In genomic region chr2:119283873-119284331, GRCh38 we compare ENCODE assay signal across 8 cellular contexts.
DNase-seq lines count a peak whose midpoint lies in the region; ATAC-seq, FAIRE-seq and TF ChIP-seq lines count a peak whose summit lies in the region.

No MANE protein-coding gene starts in this region.

- no peaks in the 10 kb centered on the region for H3K4me1 ChIP-seq in H1 (replicated peaks in 1 of 4; ENCODE audit: control insufficient read depth in 3 of 4, insufficient read depth in 4 of 4, low read length in 3 of 4)

- H3K4me3 ChIP-seq in AG10803 (ENCODE audit: low read length) (peak overlapping the region; percentile 26), NB4 (ENCODE audit: low read depth, low read length) (no peak overlapping the region), H1 (ENCODE audit: extremely low read depth in 1 of 4, insufficient read depth in 2 of 4, low read depth in 3 of 4, low read length in 4 of 4) (no peak overlapping the region)

- H3K27ac Mint-ChIP-seq in activated CD4-positive, alpha-beta memory T cell treated with anti-CD3 and anti-CD28 coated beads for 36 hours = no peak overlapping the region

- TF ChIP-seq POLR2A in NB4 (IDR thresholded peaks at IDR 0.05; ENCODE audit: extremely low read depth, insufficient read length) (no peak), H1 (IDR thresholded peaks at IDR 0.05; ENCODE audit: control extremely low read depth in 1 of 2, low read depth in 2 of 2, low read length in 2 of 2) (no peak)

- peaks cover 0 to 2% of the 10 kb centered on the region in 2 experiments for H4K20me1 ChIP-seq in H1 (replicated peaks in 1 of 2; ENCODE audit: control insufficient read depth in 1 of 2, insufficient read depth in 2 of 2, low read length in 2 of 2)

- WGBS in H1 (ENCODE audit: extremely low coverage in 1 of 2, insufficient coverage in 1 of 2, insufficient read length in 1 of 2, insufficient replicate concordance in 2 of 2, low coverage in 1 of 2, low lambda C conversion rate in 2 of 2, missing lambda C conversion rate in 1 of 2), 2 experiments = 90% methylated on average over 10 of the region's 10 CpGs; no CpG with 5 or more reads in 1 of the 2 experiments

- H3K27ac ChIP-seq in H1 (ENCODE audit: low read depth, low read length) = no peak overlapping the region

- no peak overlapping the region for H3K9ac ChIP-seq in H1 (replicated peaks in 1 of 4; ENCODE audit: extremely low read depth in 1 of 4, low read depth in 3 of 4, low read length in 3 of 4)

- H2AFZ ChIP-seq in H1 (ENCODE audit: low read length) = no peak overlapping the region

- no peak overlapping the region for H2AK5ac ChIP-seq in H1 (ENCODE audit: low read depth, low read length)

- no peaks in the 10 kb centered on the region for H3K27me3 ChIP-seq in H1 (replicated peaks in 1 of 4; ENCODE audit: control insufficient read depth in 3 of 4, extremely low read depth in 1 of 4, insufficient read depth in 3 of 4, low read length in 3 of 4)

- TF ChIP-seq RAD21 in H1 (IDR thresholded peaks at IDR 0.05 in 1 of 2, conservative IDR thresholded peaks at IDR 0.05 in 1 of 2; ENCODE audit: low read depth in 2 of 2, low read length in 2 of 2) = no peak

- 0 out of 2 replicates have a peak overlapping the region, but pooled peaks have one; percentile 81 for H2BK15ac ChIP-seq in H1 (ENCODE audit: low read length)

- no peak for ATAC-seq in GM21619 (IDR thresholded peaks at IDR 0.05; ENCODE audit: unreplicated experiment)

- H4K5ac ChIP-seq in H1 (ENCODE audit: insufficient read length, low read depth, low read length) = no peak overlapping the region

- H3K9me3 Mint-ChIP-seq in activated CD4-positive, alpha-beta memory T cell treated with anti-CD3 and anti-CD28 coated beads for 36 hours = no peaks in the 10 kb centered on the region

- H3K56ac ChIP-seq in H1 (replicated peaks; ENCODE audit: insufficient read length, low read depth, low read length) = no peak overlapping the region

- no peaks in the 10 kb centered on the region for H3K36me3 Mint-ChIP-seq in activated CD4-positive, alpha-beta memory T cell treated with anti-CD3 and anti-CD28 coated beads for 36 hours

- POLR2A ChIA-PET in H1 (lab: Charles Lee; ENCODE audit: partially characterized antibody) = no interaction called here
- POLR2A ChIA-PET in activated CD4-positive, alpha-beta memory T cell treated with anti-CD3 and anti-CD28 coated beads for 36 hours (lab: Charles Lee) = no interaction called here

- CTCF ChIA-PET in H1 (lab: Charles Lee; ENCODE audit: partially characterized antibody) = interaction anchor here (1.1 to 1.5 kb wide), 2 partner anchors 15 to 39 kb away, joined by 3 to 4 read pairs; no protein-coding TSS in a partner anchor
- CTCF ChIA-PET in activated CD4-positive, alpha-beta memory T cell treated with anti-CD3 and anti-CD28 coated beads for 36 hours (lab: Charles Lee) = no interaction called here

- H2BK120ac ChIP-seq in H1 (replicated peaks; ENCODE audit: low read depth, low read length) = no peak overlapping the region

- no peak overlapping the region for H3K23ac ChIP-seq in H1 (ENCODE audit: insufficient read length)

- no peaks in the 10 kb centered on the region for H3K79me2 ChIP-seq in H1 (ENCODE audit: control insufficient read depth in 1 of 2, insufficient read depth in 2 of 2, low read length in 2 of 2)

- no peak overlapping the region for H2BK5ac ChIP-seq in H1 (ENCODE audit: low read depth, low read length)

- H3K79me1 ChIP-seq in H1 (ENCODE audit: low read depth, low read length) = no peaks in the 10 kb centered on the region

- H3K36me3 ChIP-seq in H1 (ENCODE audit: control insufficient read depth in 2 of 4, insufficient read depth in 4 of 4, low read length in 3 of 4) = no peaks in the 10 kb centered on the region

- no peak overlapping the region for H3K14ac ChIP-seq in H1 (ENCODE audit: insufficient read length)

- H2BK12ac ChIP-seq in H1 (ENCODE audit: low read depth, low read length) = peak overlapping the region; percentile 75; the same call in 1 of the 2 replicates

- no peaks in the 10 kb centered on the region for H3K4me1 Mint-ChIP-seq in activated CD4-positive, alpha-beta memory T cell treated with anti-CD3 and anti-CD28 coated beads for 36 hours (ENCODE audit: low read depth)

- H3K4ac ChIP-seq in H1 (replicated peaks; ENCODE audit: insufficient read length, low read depth, low read length) = no peak overlapping the region

- H3K18ac ChIP-seq in H1 (ENCODE audit: extremely low read depth, low read length) = no peak overlapping the region

- TF ChIP-seq CTCF in AG10803 (conservative IDR thresholded peaks at IDR 0.05; ENCODE audit: low read length) (no peak), NB4 (IDR thresholded peaks at IDR 0.05; ENCODE audit: low read depth, low read length) (no peak), H1 (IDR thresholded peaks at IDR 0.05; ENCODE audit: control extremely low read depth in 1 of 3, insufficient read depth in 1 of 3, low read depth in 1 of 3, low read length in 3 of 3) (no peak)

- peak overlapping the region; percentile 46 for H4K91ac ChIP-seq in H1 (replicated peaks; ENCODE audit: insufficient read length, low read length)

- no peaks in the 10 kb centered on the region for H3K9me3 ChIP-seq in H1 (ENCODE audit: insufficient read depth in 2 of 2, low read depth in 1 of 2, low read length in 1 of 2)

- FAIRE-seq in H1 (lab: Jason Lieb, UNC) = no peak

- H3K4me3 Mint-ChIP-seq in activated CD4-positive, alpha-beta memory T cell treated with anti-CD3 and anti-CD28 coated beads for 36 hours = no peak overlapping the region

- peaks cover 1% of the 10 kb centered on the region for H3K27me3 Mint-ChIP-seq in activated CD4-positive, alpha-beta memory T cell treated with anti-CD3 and anti-CD28 coated beads for 36 hours

- H3K23me2 ChIP-seq in H1 (ENCODE audit: low read depth, low read length) = no peaks in the 10 kb centered on the region

- H3K4me2 ChIP-seq in H1 (ENCODE audit: insufficient read depth in 1 of 2, low read depth in 2 of 2, low read length in 2 of 2) = no peak overlapping the region

- no peak for TF ChIP-seq EP300 in H1 (IDR thresholded peaks at IDR 0.05; ENCODE audit: borderline replicate concordance in 1 of 2, low read depth in 2 of 2, low read length in 2 of 2)

- H2BK20ac ChIP-seq in H1 (ENCODE audit: low read length) = no peak overlapping the region

- intact Hi-C loops in activated CD4-positive, alpha-beta memory T cell treated with anti-CD3 and anti-CD28 coated beads for 36 hours (cut with micrococcal nuclease) = no loop called here

- DNase-seq in AG10803 (ENCODE audit: low read depth) (peak; percentile 95), NB4 (ENCODE audit: low read depth) (peak; percentile 14), H1 (ENCODE audit: low read depth in 1 of 2, low spot score in 2 of 2) (no peak), middle frontal gyrus (ENCODE audit: extremely low spot score, low spot score) (peak; percentile 24), NCI-H510A treated with DMSO at 0.1 percent for 48 hours (lab: John Stamatoyannopoulos, UW) (no peak), SW 1271 (lab: John Stamatoyannopoulos, UW) (no peak)
- no peak for DNase-seq in activated CD4-positive, alpha-beta memory T cell treated with anti-CD3 and anti-CD28 coated beads for 36 hours

- no peak overlapping the region for H4K8ac ChIP-seq in H1 (ENCODE audit: extremely low read depth, insufficient read depth, low read length)

TF ChIP-seq in H1, 55 proteins besides CTCF, POLR2A, EP300 and RAD21:
- peak; percentile 73 for TF ChIP-seq E2F6 (IDR thresholded peaks at IDR 0.05)
- TF ChIP-seq MAX (IDR thresholded peaks at IDR 0.05) = peak; percentile 57; the same call in 1 of the 2 replicates
- no peak for TF ChIP-seq NANOG (IDR thresholded peaks at IDR 0.05; ENCODE audit: insufficient read depth, low read depth, low read length, poor library complexity, severe bottlenecking)
- no peak for TF ChIP-seq SIX5 (IDR thresholded peaks at IDR 0.05; ENCODE audit: low read depth, low read length)

Comparison
In these comparisons a context has a peak if more than half of its experiments do, and no peak if none do; other contexts are left out.
1. DNase-seq: peak in AG10803 (single experiment), NB4 (single experiment) and middle frontal gyrus (single experiment); none in H1 (0 of 2), NCI-H510A treated with DMSO at 0.1 percent for 48 hours (single experiment), SW 1271 (0 of 2) and activated CD4-positive, alpha-beta memory T cell treated with anti-CD3 and anti-CD28 coated beads for 36 hours (single experiment).